23 cellular contexts compared by ENCODE assay signal in the genomic region with DNA sequence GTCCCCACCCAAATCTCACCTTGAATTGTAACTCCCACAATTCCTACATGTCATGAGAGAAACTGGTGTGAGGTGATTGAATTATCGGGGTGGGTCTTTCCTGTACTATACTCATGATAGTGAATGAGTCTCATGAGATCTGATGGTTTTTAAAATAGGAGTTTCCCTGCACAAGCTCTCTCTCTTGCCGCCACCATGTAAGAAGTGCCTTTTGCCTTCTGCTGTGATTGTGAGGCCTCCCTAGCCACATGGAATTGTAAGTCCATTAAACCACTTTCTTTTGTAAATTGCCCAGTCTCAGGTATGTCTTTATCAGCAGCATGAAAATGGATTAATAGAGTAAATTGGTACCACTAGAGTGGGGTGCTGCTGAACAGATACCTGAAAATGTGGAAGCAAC.
DNase-seq lines count a peak whose midpoint lies in the region; ATAC-seq, FAIRE-seq and TF ChIP-seq lines count a peak whose summit lies in the region.
"Had no signal": no experiment of that assay in that cellular context is flagged by ENCODE, and none has a peak within 500 bp of the region (broad histone marks: within the 10 kb centered on the region; RNA-seq: fewer than 3 reads in every experiment).

No MANE protein-coding gene starts in this region.

- peaks cover 9% of the 10 kb centered on the region for H3F3A ChIP-seq in SK-N-SH (replicated peaks; ENCODE audit: insufficient read depth)

- peak overlapping the region; percentile 38 to 89; a peak in 2 of 6 replicates for H3K27ac ChIP-seq in A549
- H3K27ac ChIP-seq in HEK293 (ENCODE audit: extremely low read depth, low read depth, low read length): no peak overlapping the region
- no peak overlapping the region for H3K27ac ChIP-seq in K562 (ENCODE audit: extremely low read depth, low read depth, low read length)
- H3K27ac ChIP-seq in SK-N-SH (ENCODE audit: low read depth in 2 of 2, low read length in 1 of 2): no peak overlapping the region
- H3K27ac ChIP-seq: 22Rv1, BLaER1 had no signal

- H3K9me1 ChIP-seq in K562 (ENCODE audit: control insufficient read depth, insufficient read depth, low read length): no peaks in the 10 kb centered on the region

- ATAC-seq in A549 (no peak), K562 (no peak)
- ATAC-seq: CD8-positive, alpha-beta T cell; GM12878 had no signal

- in situ Hi-C loops in K562 (cut with MboI): no loop called here

- intact Hi-C loops in K562 (cut with micrococcal nuclease): no loop called here

- TF ChIP-seq CTCF in A549 (IDR thresholded peaks at IDR 0.05) (no peak), HEK293 (tag by site-specific recombination; IDR thresholded peaks at IDR 0.05) (no peak), K562 (IDR thresholded peaks at IDR 0.05 in 2 of 3, conservative IDR thresholded peaks at IDR 0.05 in 1 of 3; ENCODE audit: insufficient read depth in 2 of 3, low read depth in 1 of 3, low read length in 3 of 3) (no peak), SK-N-SH (IDR thresholded peaks at IDR 0.05) (no peak)

- CTCF ChIA-PET in A549 (lab: Yijun Ruan, JAX): interaction anchor here (1.2 kb wide), 1 partner anchor 176 kb away, joined by 3 read pairs; no protein-coding TSS in a partner anchor
- CTCF ChIA-PET in HEK293 (lab: Yijun Ruan, JAX): no interaction called here
- CTCF ChIA-PET in K562 (lab: Yijun Ruan, JAX; ENCODE audit: low intra/inter-chr PET ratio): no interaction called here
- CTCF ChIA-PET in SK-N-SH (lab: Yijun Ruan, JAX): no interaction called here

- H3K4me1 ChIP-seq in A549 (peaks cover 55% of the 10 kb centered on the region), HEK293 (ENCODE audit: control insufficient read depth, insufficient read depth, low read length) (no peaks in the 10 kb centered on the region), K562 (replicated peaks in 1 of 2; ENCODE audit: control insufficient read depth in 2 of 2, insufficient read depth in 2 of 2, low read length in 2 of 2) (no peaks in the 10 kb centered on the region), SK-N-SH (ENCODE audit: control insufficient read depth in 1 of 2, insufficient read depth in 2 of 2, low read depth in 1 of 2, low read length in 1 of 2) (peaks cover 0 to 8% of the 10 kb centered on the region in 2 experiments; a peak in 1 of 4 replicates)
- H3K4me1 ChIP-seq: BLaER1, Caco-2 had no signal

- H3K9ac ChIP-seq in K562 (ENCODE audit: insufficient read depth in 1 of 2, low read depth in 2 of 2, low read length in 2 of 2) (no peak overlapping the region), SK-N-SH (no peak overlapping the region)
- H3K9ac ChIP-seq: BLaER1 had no signal

- H3K27me3 ChIP-seq in K562 (ENCODE audit: control insufficient read depth in 2 of 2, insufficient read depth in 2 of 2, low read length in 2 of 2) (no peaks in the 10 kb centered on the region), SK-N-SH (ENCODE audit: insufficient read depth) (no peaks in the 10 kb centered on the region)
- H3K27me3 ChIP-seq: BE2C, BLaER1 had no signal

- H3K79me2 ChIP-seq in K562 (ENCODE audit: control insufficient read depth, insufficient read depth, low read length) (no peaks in the 10 kb centered on the region), SK-N-SH (ENCODE audit: insufficient read depth) (no peaks in the 10 kb centered on the region)

- 96% methylated on average over 2 of the region's 2 CpGs for WGBS in A549 (ENCODE audit: missing lambda C conversion rate)
- WGBS in K562 (ENCODE audit: insufficient coverage, low coverage, missing lambda C conversion rate): 0% methylated on average over 2 of the region's 2 CpGs
- whole genome bisulfite sequencing in SK-N-SH (ENCODE audit: low lambda C conversion rate): 95% methylated on average over 2 of the region's 2 CpGs

- FAIRE-seq in A549 (lab: Jason Lieb, UNC) (no peak), K562 (lab: Jason Lieb, UNC) (no peak)
- FAIRE-seq: GM12878, GM12892, GM18507 had no signal

- no TSS peak for BruUV-seq in K562 (replicated peaks; lab: Mats Ljungman, UMichigan)

- H2AFZ ChIP-seq in K562 (ENCODE audit: low read depth, low read length) (no peak overlapping the region), SK-N-SH (ENCODE audit: low read depth) (no peak overlapping the region)

- no peak for TF ChIP-seq POLR2A in A549 (IDR thresholded peaks at IDR 0.05; ENCODE audit: low read length)
- no peak for TF ChIP-seq POLR2A in K562 (conservative IDR thresholded peaks at IDR 0.05)

- H3K4me2 ChIP-seq in A549: no peak overlapping the region
- H3K4me2 ChIP-seq in K562 (ENCODE audit: insufficient read depth, low read length): no peak overlapping the region
- H3K4me2 ChIP-seq in SK-N-SH: no peak overlapping the region
- H3K4me2 ChIP-seq: BLaER1 had no signal

- H4K20me1 ChIP-seq in K562 (replicated peaks; ENCODE audit: control insufficient read depth, insufficient read depth, low read length) (no peaks in the 10 kb centered on the region), SK-N-SH (ENCODE audit: insufficient read depth) (no peaks in the 10 kb centered on the region)
- H4K20me1 ChIP-seq: BLaER1 had no signal

- H3K4me3 ChIP-seq in A549: no peak overlapping the region
- no peak overlapping the region for H3K4me3 ChIP-seq in HEK293 (ENCODE audit: low read depth, low read length)
- H3K4me3 ChIP-seq in K562: no peak overlapping the region
- H3K4me3 ChIP-seq in SK-N-SH (ENCODE audit: low read depth in 2 of 2, low read length in 1 of 2): no peak overlapping the region
- H3K4me3 ChIP-seq: BLaER1, GM12878 had no signal

- no peaks in the 10 kb centered on the region for H3K9me2 ChIP-seq in SK-N-SH

- DNase-seq in A549 (ENCODE audit: low read depth in 1 of 2, low spot score in 1 of 2): no peak
- no peak for DNase-seq in K562 (ENCODE audit: extremely low read depth in 1 of 4, low spot score in 3 of 4)
- no peak for DNase-seq in cerebellar nuclear complex (lab: John Stamatoyannopoulos, UW)
- DNase-seq in SK-N-SH: no peak
- DNase-seq: ACHN; BE2C; C1 segment of cervical spinal cord; Caco-2; CD4-positive, alpha-beta T cell; CD8-positive, alpha-beta T cell; DMS 273 treated with DMSO at 0.1 percent for 48 hours; DMS153; DMS53; DMS79; DND-41; EL; GDM1 had no signal

- H3K36me3 ChIP-seq in HEK293 (ENCODE audit: control insufficient read depth in 2 of 2, insufficient read depth in 1 of 2, low read length in 2 of 2): no peaks in the 10 kb centered on the region
- H3K36me3 ChIP-seq in K562 (ENCODE audit: control insufficient read depth, insufficient read depth, low read length): no peaks in the 10 kb centered on the region
- peaks cover 0 to 7% of the 10 kb centered on the region in 2 experiments for H3K36me3 ChIP-seq in SK-N-SH (replicated peaks in 1 of 2; ENCODE audit: control insufficient read depth in 1 of 2, insufficient read depth in 2 of 2, low read length in 1 of 2)
- H3K36me3 ChIP-seq: BLaER1 had no signal

- no peak for TF ChIP-seq EP300 in A549 (IDR thresholded peaks at IDR 0.05)
- TF ChIP-seq EP300 in K562 (IDR thresholded peaks at IDR 0.05; ENCODE audit: low read length): no peak
- TF ChIP-seq EP300 in SK-N-SH (IDR thresholded peaks at IDR 0.05; ENCODE audit: borderline replicate concordance in 1 of 2, low read depth in 1 of 2, low read length in 1 of 2): no peak

- TF ChIP-seq RAD21 in A549 (conservative IDR thresholded peaks at IDR 0.05 in 1 of 2, IDR thresholded peaks at IDR 0.05 in 1 of 2) (no peak), K562 (CRISPR knock-in tag; conservative IDR thresholded peaks at IDR 0.05 in 1 of 2, IDR thresholded peaks at IDR 0.05 in 1 of 2) (no peak), SK-N-SH (IDR thresholded peaks at IDR 0.05; ENCODE audit: low read length) (no peak)

- H3K9me3 ChIP-seq in A549 (peaks cover 31% of the 10 kb centered on the region), HEK293 (ENCODE audit: control insufficient read depth, insufficient read depth, low read depth, low read length) (no peaks in the 10 kb centered on the region), K562 (replicated peaks; ENCODE audit: control insufficient read depth, insufficient read depth, low read depth, low read length) (no peaks in the 10 kb centered on the region), SK-N-SH (peaks cover 6% of the 10 kb centered on the region; the same call in 1 of the 2 replicates)
- H3K9me3 ChIP-seq: BE2C, Caco-2 had no signal

- POLR2A ChIA-PET in A549 (lab: Yijun Ruan, JAX) (no interaction called here), HEK293 (lab: Yijun Ruan, JAX) (no interaction called here), K562 (lab: Yijun Ruan, JAX) (no interaction called here), SK-N-SH (lab: Yijun Ruan, JAX) (no interaction called here)

TF ChIP-seq in HEK293, 187 proteins besides CTCF, POLR2A, EP300 and RAD21 (continues in another document):
- peak; percentile 81 for TF ChIP-seq SETDB1 (IDR thresholded peaks at IDR 0.05; ENCODE audit: insufficient read length, low read length)
- no peak for TF ChIP-seq GFI1B (tag by site-specific recombination; IDR thresholded peaks at IDR 0.05)
- no peak for TF ChIP-seq ZNF10 (tag by site-specific recombination; IDR thresholded peaks at IDR 0.05)
- no peak for TF ChIP-seq ZSCAN30 (tag by site-specific recombination; IDR thresholded peaks at IDR 0.05)
- no peak for TF ChIP-seq ZNF521 (tag by site-specific recombination; IDR thresholded peaks at IDR 0.05)

TF ChIP-seq in K562, 482 proteins besides CTCF, POLR2A, EP300 and RAD21:
- peak; percentile 21 for TF ChIP-seq ZFP36 (IDR thresholded peaks at IDR 0.05; ENCODE audit: low read depth, low read length, partially characterized antibody)
- no peak for TF ChIP-seq HDAC2 (IDR thresholded peaks at IDR 0.05)

TF ChIP-seq in SK-N-SH, 30 proteins besides CTCF, POLR2A, EP300 and RAD21 (continues in another document):
- TF ChIP-seq CHD2 (IDR thresholded peaks at IDR 0.05; ENCODE audit: low read length, partially characterized antibody) (no peak), TCF12 (IDR thresholded peaks at IDR 0.05) (no peak), TAF1 (IDR thresholded peaks at IDR 0.05; ENCODE audit: borderline replicate concordance, low read depth, low read length) (no peak)
- TF ChIP-seq, protein P1, sequence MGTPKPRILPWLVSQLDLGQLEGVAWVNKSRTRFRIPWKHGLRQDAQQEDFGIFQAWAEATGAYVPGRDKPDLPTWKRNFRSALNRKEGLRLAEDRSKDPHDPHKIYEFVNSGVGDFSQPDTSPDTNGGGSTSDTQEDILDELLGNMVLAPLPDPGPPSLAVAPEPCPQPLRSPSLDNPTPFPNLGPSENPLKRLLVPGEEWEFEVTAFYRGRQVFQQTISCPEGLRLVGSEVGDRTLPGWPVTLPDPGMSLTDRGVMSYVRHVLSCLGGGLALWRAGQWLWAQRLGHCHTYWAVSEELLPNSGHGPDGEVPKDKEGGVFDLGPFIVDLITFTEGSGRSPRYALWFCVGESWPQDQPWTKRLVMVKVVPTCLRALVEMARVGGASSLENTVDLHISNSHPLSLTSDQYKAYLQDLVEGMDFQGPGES (IDR thresholded peaks at IDR 0.05; ENCODE audit: low read depth, low read length): no peak
- TF ChIP-seq, protein P2, sequence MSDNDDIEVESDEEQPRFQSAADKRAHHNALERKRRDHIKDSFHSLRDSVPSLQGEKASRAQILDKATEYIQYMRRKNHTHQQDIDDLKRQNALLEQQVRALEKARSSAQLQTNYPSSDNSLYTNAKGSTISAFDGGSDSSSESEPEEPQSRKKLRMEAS (IDR thresholded peaks at IDR 0.05; ENCODE audit: low read depth): no peak

Comparison
In these comparisons a context has a peak if more than half of its experiments do, and no peak if none do; other contexts are left out.
1. H3K27ac ChIP-seq: peak in A549 (2 of 2); none in HEK293 (single experiment), K562 (single experiment) and SK-N-SH (0 of 2).